1 cellular context compared by ENCODE assay signal in genomic region chr1:6613361-6614018, GRCh38.
A peak's percentile ranks its signal among the peaks of the same experiment; 100 is the strongest.
TF ChIP-seq lines count a peak whose summit lies in the region.

Gene PHF13, plus strand, starts transcription at chr1:6613731. Its CDS starts 336 bp downstream, at chr1:6614067.

TF ChIP-seq in K562, 482 proteins besides CTCF, POLR2A, EP300 and RAD21 (continued from another document and continues in another):
- no peak for TF ChIP-seq PBX2 (CRISPR knock-in tag; IDR thresholded peaks at IDR 0.05; ENCODE audit: low read depth)
- no peak for TF ChIP-seq PBX2 (tag; conservative IDR thresholded peaks at IDR 0.05; ENCODE audit: low read depth)
- TF ChIP-seq TOE1 (IDR thresholded peaks at IDR 0.05; ENCODE audit: borderline replicate concordance): no peak; the same call in 1 of the 2 replicates
- TF ChIP-seq TOE1 (CRISPR knock-in tag; IDR thresholded peaks at IDR 0.05; ENCODE audit: borderline replicate concordance, low read depth): no peak
- peak in 1 of 2 experiments; percentile 76; a peak in 1 of 4 replicates for TF ChIP-seq SIN3A (IDR thresholded peaks at IDR 0.05; ENCODE audit: borderline replicate concordance in 2 of 2, control insufficient read depth in 1 of 2, low read depth in 2 of 2, low read length in 2 of 2)
- TF ChIP-seq TSC22D4 (tag; IDR thresholded peaks at IDR 0.05): no peak
- TF ChIP-seq, protein P1, sequence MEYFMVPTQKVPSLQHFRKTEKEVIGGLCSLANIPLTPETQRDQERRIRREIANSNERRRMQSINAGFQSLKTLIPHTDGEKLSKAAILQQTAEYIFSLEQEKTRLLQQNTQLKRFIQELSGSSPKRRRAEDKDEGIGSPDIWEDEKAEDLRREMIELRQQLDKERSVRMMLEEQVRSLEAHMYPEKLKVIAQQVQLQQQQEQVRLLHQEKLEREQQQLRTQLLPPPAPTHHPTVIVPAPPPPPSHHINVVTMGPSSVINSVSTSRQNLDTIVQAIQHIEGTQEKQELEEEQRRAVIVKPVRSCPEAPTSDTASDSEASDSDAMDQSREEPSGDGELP (CRISPR knock-in tag; IDR thresholded peaks at IDR 0.05; ENCODE audit: borderline replicate concordance): peak; percentile 83
- no peak for TF ChIP-seq ILF3 (IDR thresholded peaks at IDR 0.05; ENCODE audit: borderline replicate concordance)
- no peak; a peak in 1 of 4 replicates for TF ChIP-seq ETV6 (IDR thresholded peaks at IDR 0.05; ENCODE audit: borderline replicate concordance in 1 of 2, low read depth in 2 of 2, low read length in 1 of 2)
- TF ChIP-seq ETV6 (CRISPR knock-in tag; IDR thresholded peaks at IDR 0.05; ENCODE audit: borderline replicate concordance): no peak
- TF ChIP-seq ZNF41 (CRISPR knock-in tag; conservative IDR thresholded peaks at IDR 0.05): no peak
- TF ChIP-seq, protein P2, sequence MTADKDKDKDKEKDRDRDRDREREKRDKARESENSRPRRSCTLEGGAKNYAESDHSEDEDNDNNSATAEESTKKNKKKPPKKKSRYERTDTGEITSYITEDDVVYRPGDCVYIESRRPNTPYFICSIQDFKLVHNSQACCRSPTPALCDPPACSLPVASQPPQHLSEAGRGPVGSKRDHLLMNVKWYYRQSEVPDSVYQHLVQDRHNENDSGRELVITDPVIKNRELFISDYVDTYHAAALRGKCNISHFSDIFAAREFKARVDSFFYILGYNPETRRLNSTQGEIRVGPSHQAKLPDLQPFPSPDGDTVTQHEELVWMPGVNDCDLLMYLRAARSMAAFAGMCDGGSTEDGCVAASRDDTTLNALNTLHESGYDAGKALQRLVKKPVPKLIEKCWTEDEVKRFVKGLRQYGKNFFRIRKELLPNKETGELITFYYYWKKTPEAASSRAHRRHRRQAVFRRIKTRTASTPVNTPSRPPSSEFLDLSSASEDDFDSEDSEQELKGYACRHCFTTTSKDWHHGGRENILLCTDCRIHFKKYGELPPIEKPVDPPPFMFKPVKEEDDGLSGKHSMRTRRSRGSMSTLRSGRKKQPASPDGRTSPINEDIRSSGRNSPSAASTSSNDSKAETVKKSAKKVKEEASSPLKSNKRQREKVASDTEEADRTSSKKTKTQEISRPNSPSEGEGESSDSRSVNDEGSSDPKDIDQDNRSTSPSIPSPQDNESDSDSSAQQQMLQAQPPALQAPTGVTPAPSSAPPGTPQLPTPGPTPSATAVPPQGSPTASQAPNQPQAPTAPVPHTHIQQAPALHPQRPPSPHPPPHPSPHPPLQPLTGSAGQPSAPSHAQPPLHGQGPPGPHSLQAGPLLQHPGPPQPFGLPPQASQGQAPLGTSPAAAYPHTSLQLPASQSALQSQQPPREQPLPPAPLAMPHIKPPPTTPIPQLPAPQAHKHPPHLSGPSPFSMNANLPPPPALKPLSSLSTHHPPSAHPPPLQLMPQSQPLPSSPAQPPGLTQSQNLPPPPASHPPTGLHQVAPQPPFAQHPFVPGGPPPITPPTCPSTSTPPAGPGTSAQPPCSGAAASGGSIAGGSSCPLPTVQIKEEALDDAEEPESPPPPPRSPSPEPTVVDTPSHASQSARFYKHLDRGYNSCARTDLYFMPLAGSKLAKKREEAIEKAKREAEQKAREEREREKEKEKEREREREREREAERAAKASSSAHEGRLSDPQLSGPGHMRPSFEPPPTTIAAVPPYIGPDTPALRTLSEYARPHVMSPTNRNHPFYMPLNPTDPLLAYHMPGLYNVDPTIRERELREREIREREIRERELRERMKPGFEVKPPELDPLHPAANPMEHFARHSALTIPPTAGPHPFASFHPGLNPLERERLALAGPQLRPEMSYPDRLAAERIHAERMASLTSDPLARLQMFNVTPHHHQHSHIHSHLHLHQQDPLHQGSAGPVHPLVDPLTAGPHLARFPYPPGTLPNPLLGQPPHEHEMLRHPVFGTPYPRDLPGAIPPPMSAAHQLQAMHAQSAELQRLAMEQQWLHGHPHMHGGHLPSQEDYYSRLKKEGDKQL (CRISPR knock-in tag; IDR thresholded peaks at IDR 0.05; ENCODE audit: borderline replicate concordance): no peak
- TF ChIP-seq CHD2 (IDR thresholded peaks at IDR 0.05; ENCODE audit: low read depth, low read length): peak; percentile 79
- TF ChIP-seq NCOA4 (IDR thresholded peaks at IDR 0.05; ENCODE audit: partially characterized antibody): no peak
- TF ChIP-seq RBFOX2 (IDR thresholded peaks at IDR 0.05; ENCODE audit: low read depth, low read length): peak; percentile 88
- no peak for TF ChIP-seq HNRNPH1 (optimal IDR thresholded peaks at IDR 0.05; ENCODE audit: low read depth, low read length)
- TF ChIP-seq SMARCC2 (IDR thresholded peaks at IDR 0.05; ENCODE audit: low read depth): no peak
- TF ChIP-seq STAT6 (CRISPR knock-in tag; IDR thresholded peaks at IDR 0.05): no peak
- peak; percentile 79; the same call in 1 of the 2 replicates for TF ChIP-seq ZBTB7A (IDR thresholded peaks at IDR 0.05; ENCODE audit: borderline replicate concordance, control insufficient read depth, low read depth, low read length)
- peak; percentile 95 for TF ChIP-seq MBD2 (IDR thresholded peaks at IDR 0.05; ENCODE audit: borderline replicate concordance, low read depth)
- peak; percentile 70; the same call in 1 of the 2 replicates for TF ChIP-seq ATF7 (IDR thresholded peaks at IDR 0.05)
- peak; percentile 97 for TF ChIP-seq ZNF766 (CRISPR knock-in tag; conservative IDR thresholded peaks at IDR 0.05)
- TF ChIP-seq KLF6 (CRISPR knock-in tag; IDR thresholded peaks at IDR 0.05; ENCODE audit: borderline replicate concordance): peak; percentile 56; the same call in 1 of the 2 replicates
- no peak for TF ChIP-seq CREBBP (IDR thresholded peaks at IDR 0.05; ENCODE audit: low read depth, low read length)
- no peak for TF ChIP-seq CBX2 (IDR thresholded peaks at IDR 0.05; ENCODE audit: insufficient read depth, low read length, poor library complexity, severe bottlenecking)
- peak; percentile 78 for TF ChIP-seq GABPA (tag; conservative IDR thresholded peaks at IDR 0.05; ENCODE audit: low read depth)
- no peak for TF ChIP-seq HDAC6 (IDR thresholded peaks at IDR 0.05; ENCODE audit: low read depth, low read length)
- TF ChIP-seq, protein P3, sequence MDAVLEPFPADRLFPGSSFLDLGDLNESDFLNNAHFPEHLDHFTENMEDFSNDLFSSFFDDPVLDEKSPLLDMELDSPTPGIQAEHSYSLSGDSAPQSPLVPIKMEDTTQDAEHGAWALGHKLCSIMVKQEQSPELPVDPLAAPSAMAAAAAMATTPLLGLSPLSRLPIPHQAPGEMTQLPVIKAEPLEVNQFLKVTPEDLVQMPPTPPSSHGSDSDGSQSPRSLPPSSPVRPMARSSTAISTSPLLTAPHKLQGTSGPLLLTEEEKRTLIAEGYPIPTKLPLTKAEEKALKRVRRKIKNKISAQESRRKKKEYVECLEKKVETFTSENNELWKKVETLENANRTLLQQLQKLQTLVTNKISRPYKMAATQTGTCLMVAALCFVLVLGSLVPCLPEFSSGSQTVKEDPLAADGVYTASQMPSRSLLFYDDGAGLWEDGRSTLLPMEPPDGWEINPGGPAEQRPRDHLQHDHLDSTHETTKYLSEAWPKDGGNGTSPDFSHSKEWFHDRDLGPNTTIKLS (IDR thresholded peaks at IDR 0.05; ENCODE audit: borderline replicate concordance, low read depth): peak; percentile 93; the same call in 1 of the 2 replicates
- TF ChIP-seq NUFIP1 (IDR thresholded peaks at IDR 0.05; ENCODE audit: partially characterized antibody): no peak
- peak; percentile 87 for TF ChIP-seq CCNT2 (IDR thresholded peaks at IDR 0.05; ENCODE audit: borderline replicate concordance, extremely low read depth, insufficient read length, low read depth, low read length)
- TF ChIP-seq TAF1 (IDR thresholded peaks at IDR 0.05; ENCODE audit: control insufficient read depth, extremely low read depth, insufficient read depth, low read length, severe bottlenecking): peak; percentile 80
- TF ChIP-seq, protein P4, sequence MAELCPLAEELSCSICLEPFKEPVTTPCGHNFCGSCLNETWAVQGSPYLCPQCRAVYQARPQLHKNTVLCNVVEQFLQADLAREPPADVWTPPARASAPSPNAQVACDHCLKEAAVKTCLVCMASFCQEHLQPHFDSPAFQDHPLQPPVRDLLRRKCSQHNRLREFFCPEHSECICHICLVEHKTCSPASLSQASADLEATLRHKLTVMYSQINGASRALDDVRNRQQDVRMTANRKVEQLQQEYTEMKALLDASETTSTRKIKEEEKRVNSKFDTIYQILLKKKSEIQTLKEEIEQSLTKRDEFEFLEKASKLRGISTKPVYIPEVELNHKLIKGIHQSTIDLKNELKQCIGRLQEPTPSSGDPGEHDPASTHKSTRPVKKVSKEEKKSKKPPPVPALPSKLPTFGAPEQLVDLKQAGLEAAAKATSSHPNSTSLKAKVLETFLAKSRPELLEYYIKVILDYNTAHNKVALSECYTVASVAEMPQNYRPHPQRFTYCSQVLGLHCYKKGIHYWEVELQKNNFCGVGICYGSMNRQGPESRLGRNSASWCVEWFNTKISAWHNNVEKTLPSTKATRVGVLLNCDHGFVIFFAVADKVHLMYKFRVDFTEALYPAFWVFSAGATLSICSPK (IDR thresholded peaks at IDR 0.05; ENCODE audit: borderline replicate concordance): no peak
- no peak for TF ChIP-seq ZNF512 (tag; IDR thresholded peaks at IDR 0.05)
- no peak for TF ChIP-seq CHD4 (IDR thresholded peaks at IDR 0.05; ENCODE audit: insufficient read depth, insufficient replicate concordance, low read depth, low read length, poor library complexity, severe bottlenecking)
- TF ChIP-seq BCOR (IDR thresholded peaks at IDR 0.05): no peak
- no peak for TF ChIP-seq ZBTB43 (CRISPR knock-in tag; IDR thresholded peaks at IDR 0.05)
- TF ChIP-seq CREB1 (IDR thresholded peaks at IDR 0.05): peak; percentile 66
- TF ChIP-seq CREB1 (CRISPR knock-in tag; IDR thresholded peaks at IDR 0.05): peak; percentile 75
- TF ChIP-seq ZFX (CRISPR knock-in tag; IDR thresholded peaks at IDR 0.05): peak; percentile 22
- TF ChIP-seq ATF6 (CRISPR knock-in tag; IDR thresholded peaks at IDR 0.05): no peak
- 0 out of 2 replicates have a peak, but pooled peaks have one; percentile 12 for TF ChIP-seq TCF7 (IDR thresholded peaks at IDR 0.05; ENCODE audit: borderline replicate concordance)
